ENCODE assay signal across 9 cellular contexts in the genomic region with DNA sequence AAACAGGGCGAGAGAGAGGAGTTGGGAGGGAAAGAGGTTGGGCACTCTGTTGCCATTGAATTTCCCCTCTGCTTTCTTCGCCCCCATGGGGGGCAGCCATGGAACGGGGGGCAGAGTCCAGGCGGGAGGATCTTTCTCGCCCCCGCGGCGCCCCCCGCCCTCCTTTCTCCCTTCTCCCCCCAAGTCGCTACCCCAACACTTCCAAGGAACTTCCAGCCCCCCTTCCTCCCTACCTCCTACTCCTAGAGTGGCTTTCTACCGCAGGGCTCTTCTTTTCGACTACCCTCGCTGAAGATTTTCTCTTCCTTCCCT. TPM values are rescaled to one million over a fixed set of nuclear protein-coding genes. Genes with fewer than 3 reads are reported as not detected.
DNase-seq lines count a peak whose midpoint lies in the region; ATAC-seq, FAIRE-seq and TF ChIP-seq lines count a peak whose summit lies in the region.
"Had no signal": no experiment of that assay in that cellular context is flagged by ENCODE, and none has a peak within 500 bp of the region (broad histone marks: within the 10 kb centered on the region; RNA-seq: fewer than 3 reads in every experiment).

No MANE protein-coding gene starts in this region.

- no peaks in the 10 kb centered on the region for H3K27me3 ChIP-seq in cardiac muscle cell
- no peaks in the 10 kb centered on the region for H3K27me3 ChIP-seq in K562 (ENCODE audit: control insufficient read depth in 2 of 2, insufficient read depth in 2 of 2, low read length in 2 of 2)
- no peaks in the 10 kb centered on the region for H3K27me3 ChIP-seq in mesenchymal stem cell (ENCODE audit: control insufficient read depth in 1 of 2, insufficient read depth in 1 of 2, low read length in 2 of 2)

- H2AFZ ChIP-seq in K562 (ENCODE audit: low read depth, low read length) (peak overlapping the region; percentile 67), mesenchymal stem cell (ENCODE audit: low read depth, low read length) (no peak overlapping the region)

- BruUV-seq in K562 (replicated peaks; lab: Mats Ljungman, UMichigan) = TSS peak; percentile 40

- no peak overlapping the region for H3K14ac ChIP-seq in mesenchymal stem cell (ENCODE audit: low read length in 2 of 2)

- H3K27ac ChIP-seq in cardiac muscle cell (peak overlapping the region; percentile 100), K562 (ENCODE audit: extremely low read depth, low read depth, low read length) (peak overlapping the region; percentile 99), mesenchymal stem cell (ENCODE audit: low read length, poor library complexity, severe bottlenecking) (peak overlapping the region; percentile 98)

- TF ChIP-seq RAD21 in K562 (CRISPR knock-in tag; conservative IDR thresholded peaks at IDR 0.05 in 1 of 2, IDR thresholded peaks at IDR 0.05 in 1 of 2) = no peak

- intact Hi-C loops in cardiac septum (cut with DNase I) (loop anchor here (5.0 to 10.0 kb wide), 2 partner anchors 56 to 106 kb away; no protein-coding TSS in a partner anchor), K562 (cut with micrococcal nuclease) (loop anchor here (5.0 kb wide), 2 partner anchors 261 to 386 kb away; a partner anchor contains a TSS)

- peak overlapping the region; percentile 45 for H2AK5ac ChIP-seq in mesenchymal stem cell (ENCODE audit: low read length, severe bottlenecking)

- H4K91ac ChIP-seq in mesenchymal stem cell (ENCODE audit: low read length) = peak overlapping the region; percentile 80

- H3K9me3 ChIP-seq in cardiac muscle cell (ENCODE audit: low read depth) (no peaks in the 10 kb centered on the region), K562 (replicated peaks; ENCODE audit: control insufficient read depth, insufficient read depth, low read depth, low read length) (no peaks in the 10 kb centered on the region), mesenchymal stem cell (ENCODE audit: control insufficient read depth, low read length) (no peaks in the 10 kb centered on the region)

- DNase-seq in cardiac muscle cell (ENCODE audit: low read depth in 1 of 2, low spot score in 1 of 2) (no peak), cardiac septum (ENCODE audit: low spot score) (no peak), K562 (ENCODE audit: extremely low read depth in 1 of 4, low spot score in 3 of 4) (no peak), mesenchymal stem cell (no peak), type B pancreatic cell (ENCODE audit: extremely low spot score, unreplicated experiment) (no peak), foreskin melanocyte (no peak)

- CTCF ChIA-PET in K562 (lab: Yijun Ruan, JAX; ENCODE audit: low intra/inter-chr PET ratio) = interaction anchor here (0.6 to 1.9 kb wide), 4 partner anchors 16 to 217 kb away, joined by 3 to 21 read pairs (median 8); no protein-coding TSS in a partner anchor

- peak overlapping the region; percentile 69 for H2BK15ac ChIP-seq in mesenchymal stem cell (ENCODE audit: low read depth, poor library complexity, severe bottlenecking)

- POLR2A ChIA-PET in K562 (lab: Yijun Ruan, JAX) = no interaction called here

- TF ChIP-seq POLR2A in K562 (conservative IDR thresholded peaks at IDR 0.05) = no peak

- no peak for TF ChIP-seq EP300 in K562 (IDR thresholded peaks at IDR 0.05; ENCODE audit: low read length)

- H4K8ac ChIP-seq in mesenchymal stem cell (ENCODE audit: low read length) = peak overlapping the region; percentile 72

- no peaks in the 10 kb centered on the region for H3K9me1 ChIP-seq in K562 (ENCODE audit: control insufficient read depth, insufficient read depth, low read length)

- H2BK120ac ChIP-seq in mesenchymal stem cell (ENCODE audit: low read depth, low read length) = peak overlapping the region; percentile 89

- no peak for FAIRE-seq in K562 (lab: Jason Lieb, UNC)
- FAIRE-seq: TTC549 had no signal

- peak overlapping the region; percentile 83 for H3K4me2 ChIP-seq in K562 (ENCODE audit: insufficient read depth, low read length)
- H3K4me2 ChIP-seq in mesenchymal stem cell (ENCODE audit: low read length, poor library complexity, severe bottlenecking) = peak overlapping the region; percentile 50

- H3K36me3 Mint-ChIP-seq in type B pancreatic cell = peaks cover 5% of the 10 kb centered on the region

- H3K79me1 ChIP-seq in mesenchymal stem cell (replicated peaks; ENCODE audit: low read length, poor library complexity, severe bottlenecking) = no peaks in the 10 kb centered on the region

- 0% methylated on average over 1 of the region's 13 CpGs for WGBS in K562 (ENCODE audit: insufficient coverage, low coverage, missing lambda C conversion rate)
- 0% methylated on average over 6 of the region's 13 CpGs for WGBS in mesenchymal stem cell

- peak overlapping the region; percentile 99 for H3K27ac Mint-ChIP-seq in type B pancreatic cell

- no peak overlapping the region for H3K23ac ChIP-seq in mesenchymal stem cell (ENCODE audit: low read length in 2 of 2)

- H3K9ac ChIP-seq in K562 (ENCODE audit: insufficient read depth in 1 of 2, low read depth in 2 of 2, low read length in 2 of 2) (peak overlapping the region; percentile 97 to 98), mesenchymal stem cell (ENCODE audit: low read length) (peak overlapping the region; percentile 98)

- peak overlapping the region; percentile 93 for H3K4me3 Mint-ChIP-seq in type B pancreatic cell

- H3K4me3 ChIP-seq in cardiac muscle cell (peak overlapping the region; percentile 48), K562 (peak overlapping the region; percentile 95), mesenchymal stem cell (ENCODE audit: insufficient read depth in 1 of 2, low read depth in 1 of 2, low read length in 2 of 2) (peak overlapping the region; percentile 65 to 80)

- TF ChIP-seq CTCF in cardiac muscle cell (IDR thresholded peaks at IDR 0.05; ENCODE audit: low read depth, low read length) (no peak), K562 (IDR thresholded peaks at IDR 0.05 in 2 of 3, conservative IDR thresholded peaks at IDR 0.05 in 1 of 3; ENCODE audit: insufficient read depth in 2 of 3, low read depth in 1 of 3, low read length in 3 of 3) (no peak), type B pancreatic cell (conservative IDR thresholded peaks at IDR 0.05) (no peak)

- peaks cover 67% of the 10 kb centered on the region for H3K79me2 ChIP-seq in K562 (ENCODE audit: control insufficient read depth, insufficient read depth, low read length)

- peak overlapping the region; percentile 86 to 90 for H3K18ac ChIP-seq in mesenchymal stem cell (ENCODE audit: low read depth in 1 of 2, low read length in 2 of 2)

- no peaks in the 10 kb centered on the region; the same call in 1 of the 2 replicates for H4K20me1 ChIP-seq in K562 (replicated peaks; ENCODE audit: control insufficient read depth, insufficient read depth, low read length)

- H3K27me3 Mint-ChIP-seq in type B pancreatic cell = peaks cover 3% of the 10 kb centered on the region

- peak overlapping the region; percentile 87 to 94 for H3K4ac ChIP-seq in mesenchymal stem cell (ENCODE audit: low read depth in 1 of 2, low read length in 2 of 2)

- H3K4me1 Mint-ChIP-seq in type B pancreatic cell (ENCODE audit: unreplicated experiment) = peaks cover 7% of the 10 kb centered on the region

- ATAC-seq in K562 (no peak), GM19452 (IDR thresholded peaks at IDR 0.05; ENCODE audit: unreplicated experiment) (no peak), GM18907 (IDR thresholded peaks at IDR 0.05; ENCODE audit: unreplicated experiment) (no peak)

- H3K4me1 ChIP-seq in cardiac muscle cell (ENCODE audit: low read depth) (peaks cover 13% of the 10 kb centered on the region), K562 (replicated peaks in 1 of 2; ENCODE audit: control insufficient read depth in 2 of 2, insufficient read depth in 2 of 2, low read length in 2 of 2) (peaks cover 4 to 5% of the 10 kb centered on the region in 2 experiments; a peak in 2 of 5 replicates), mesenchymal stem cell (ENCODE audit: control insufficient read depth, insufficient read depth, low read depth, low read length) (no peaks in the 10 kb centered on the region)

- peak overlapping the region; percentile 94 for H2BK5ac ChIP-seq in mesenchymal stem cell (ENCODE audit: low read depth, low read length, poor library complexity, severe bottlenecking)

- H2BK12ac ChIP-seq in mesenchymal stem cell (ENCODE audit: low read length in 2 of 2) = no peak overlapping the region

- no peaks in the 10 kb centered on the region for H3K9me3 Mint-ChIP-seq in type B pancreatic cell

- in situ Hi-C loops in K562 (cut with MboI) = no loop called here

- H3K36me3 ChIP-seq in cardiac muscle cell = no peaks in the 10 kb centered on the region
- peaks cover 5% of the 10 kb centered on the region; the same call in 1 of the 3 replicates for H3K36me3 ChIP-seq in K562 (ENCODE audit: control insufficient read depth, insufficient read depth, low read length)
- no peaks in the 10 kb centered on the region for H3K36me3 ChIP-seq in mesenchymal stem cell (ENCODE audit: control insufficient read depth in 1 of 2, insufficient read depth in 2 of 2, low read depth in 1 of 2, low read length in 2 of 2)

TF ChIP-seq in K562, 482 proteins besides CTCF, POLR2A, EP300 and RAD21 (continues in another document):
- no peak for TF ChIP-seq PML (IDR thresholded peaks at IDR 0.05; ENCODE audit: low read length)
- TF ChIP-seq POLR2AphosphoS5 (IDR thresholded peaks at IDR 0.05; ENCODE audit: control insufficient read depth, insufficient read depth, low read depth, low read length) = peak; percentile 1; the same call in 1 of the 2 replicates
- TF ChIP-seq EGR1 (conservative IDR thresholded peaks at IDR 0.05) = 0 out of 2 replicates have a peak, but pooled peaks have one; percentile 25

RNA-seq across cellular contexts. Expression of a gene that starts 0.6 kb away (rescaled TPM):
- total RNA-seq in cardiac muscle cell (43.8 and 70.6 TPM in 2 replicates), cardiac septum (32.7 TPM), K562 (2014; rRNA removed) (67.7 and 108 TPM in 2 replicates), K562 (2014; rRNA removed; fragmentation: Illumina TruSeq; extraction: Trizol) (133 and 167 TPM in 2 replicates), K562 (2015; rRNA removed; fragmentation: Illumina TruSeq; extraction: Trizol) (104 and 110 TPM in 2 replicates), K562 (2021) (86.3 and 90.1 TPM in 2 replicates), type B pancreatic cell (ENCODE audit: low replicate concordance) (62.5 and 89.5 TPM in 2 replicates)
- polyA plus RNA-seq in cardiac muscle cell (18.2 and 25.3 TPM in 2 replicates), K562 (2011; rRNA removed) (67.7 and 95.1 TPM in 2 replicates), K562 (2014; fragmentation: Illumina TruSeq; extraction: Trizol) (76.2 and 87.9 TPM in 2 replicates), K562 (2014; fragmentation: Nextera tagmentation; extraction: Ambion mirVana) (10 to 100 TPM; 40.3 to 60.0 TPM), K562 (2014; rRNA removed) (44.8 and 48.5 TPM in 2 replicates)
- 30.7 and 160 TPM in 2 replicates for total RNA-seq in K562 (2011; cell fraction: chromatin; rRNA removed; ENCODE audit: low replicate concordance)
- 13.2 and 20.4 TPM in 2 replicates for total RNA-seq in K562 (2011; cell fraction: nucleolus; rRNA removed)
- total RNA-seq in K562 (2011; cell fraction: nucleoplasm; rRNA removed) = 39.8 and 40.3 TPM in 2 replicates
- 12.8 and 30.4 TPM in 2 replicates for polyA plus RNA-seq in K562 (2011; cell fraction: cytosol; rRNA removed)
- 19.9 and 29.6 TPM in 2 replicates for polyA plus RNA-seq in K562 (2011; cell fraction: nucleus; rRNA removed)
- polyA plus RNA-seq in K562 (2012) = 63.3 and 65.9 TPM in 2 replicates
- 345 and 420 TPM in 2 replicates for polyA minus RNA-seq in K562 (2011; rRNA and poly(A)+ RNA removed)
- 88.5 and 108 TPM in 2 replicates for polyA minus RNA-seq in K562 (2011; cell fraction: cytosol; rRNA and poly(A)+ RNA removed)
- 37.7 and 70.4 TPM in 2 replicates for polyA minus RNA-seq in K562 (2011; cell fraction: nucleus; rRNA and poly(A)+ RNA removed)
- polyA plus RNA-seq in mesenchymal stem cell (2013, experiment 1 of 2) = 30.9 TPM
- 35.6 TPM for polyA plus RNA-seq in mesenchymal stem cell (2013, experiment 2 of 2)
